ENCODE assay signal across 8 cellular contexts in the genomic region with DNA sequence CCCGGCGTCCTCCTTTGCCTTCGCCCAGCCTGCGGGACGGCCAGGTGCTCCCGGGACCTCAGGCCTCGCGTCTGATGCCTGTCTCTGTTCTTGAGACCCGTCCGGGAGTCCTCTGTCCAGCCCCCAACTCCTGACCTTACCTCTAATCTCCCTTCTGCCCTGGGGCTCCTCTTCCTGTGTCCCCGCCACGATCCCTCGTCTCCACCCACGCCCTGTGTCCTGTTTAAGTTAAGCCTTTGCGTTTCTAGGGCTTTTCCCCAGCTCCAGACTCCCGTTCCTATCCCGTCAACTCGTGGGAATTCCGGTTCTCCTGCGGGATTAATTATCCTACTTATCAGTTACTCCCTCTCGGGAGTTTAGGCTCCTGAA. TPM values are rescaled to one million over a fixed set of nuclear protein-coding genes. Genes with fewer than 3 reads are reported as not detected.
DNase-seq lines count a peak whose midpoint lies in the region; ATAC-seq and TF ChIP-seq lines count a peak whose summit lies in the region.

No MANE protein-coding gene starts in this region.

- H3K9me3 ChIP-seq in DND-41 (ENCODE audit: insufficient read depth, low read length, severe bottlenecking): no peaks in the 10 kb centered on the region
- H3K9me3 ChIP-seq in MG63: no peaks in the 10 kb centered on the region
- no peaks in the 10 kb centered on the region for H3K9me3 ChIP-seq in ectodermal cell (ENCODE audit: control insufficient read depth, low read length)
- H3K9me3 ChIP-seq in neuron (ENCODE audit: low read length): no peaks in the 10 kb centered on the region

- TF ChIP-seq CTCF in DND-41 (IDR thresholded peaks at IDR 0.05; ENCODE audit: borderline replicate concordance, extremely low read depth, low read length, poor library complexity, severe bottlenecking): no peak

- H3K4me1 ChIP-seq in DND-41 (ENCODE audit: insufficient read depth, low read length): peaks cover 47% of the 10 kb centered on the region
- peaks cover 8% of the 10 kb centered on the region for H3K4me1 ChIP-seq in ectodermal cell (ENCODE audit: control insufficient read depth, insufficient read depth, low read length)
- peaks cover 29% of the 10 kb centered on the region for H3K4me1 ChIP-seq in neuron (ENCODE audit: insufficient read depth, low read length)

- peaks cover 66% of the 10 kb centered on the region for H3K36me3 ChIP-seq in DND-41 (ENCODE audit: insufficient read depth, low read length)
- H3K36me3 ChIP-seq in MG63: peaks cover 75% of the 10 kb centered on the region
- peaks cover 35% of the 10 kb centered on the region for H3K36me3 ChIP-seq in ectodermal cell (ENCODE audit: control insufficient read depth, insufficient read depth, low read length)
- H3K36me3 ChIP-seq in neuron (ENCODE audit: insufficient read depth, low read length): peaks cover 47% of the 10 kb centered on the region

- H3K27ac ChIP-seq in DND-41 (ENCODE audit: low read length) (peak overlapping the region; percentile 97), ectodermal cell (ENCODE audit: insufficient read depth, low read depth, low read length, poor library complexity, severe bottlenecking) (peak overlapping the region; percentile 96)

- H3K27me3 ChIP-seq in DND-41 (ENCODE audit: insufficient read depth, low read length, poor library complexity) (no peaks in the 10 kb centered on the region), MG63 (no peaks in the 10 kb centered on the region), ectodermal cell (ENCODE audit: control insufficient read depth, insufficient read depth, low read length, poor library complexity, severe bottlenecking) (no peaks in the 10 kb centered on the region), neuron (ENCODE audit: insufficient read depth, low read length) (no peaks in the 10 kb centered on the region)

- peaks cover 91% of the 10 kb centered on the region for H3K79me2 ChIP-seq in DND-41 (ENCODE audit: insufficient read depth, low read length)

- H3K4me2 ChIP-seq in DND-41 (ENCODE audit: insufficient read depth, low read length): peak overlapping the region; percentile 99

- no peak for DNase-seq in DND-41
- no peak for DNase-seq in MG63
- DNase-seq in stimulated activated naive CD4-positive, alpha-beta T cell (lab: John Stamatoyannopoulos, UW): no peak

- H3K9ac ChIP-seq in DND-41 (ENCODE audit: low read depth, low read length): peak overlapping the region; percentile 71

- H2AFZ ChIP-seq in DND-41 (ENCODE audit: low read depth, low read length) (peak overlapping the region; percentile 97; the same call in 1 of the 2 replicates), neuron (ENCODE audit: low read depth, low read length) (no peak overlapping the region)

- ATAC-seq in DND-41 (ENCODE audit: insufficient read depth, low read depth) (no peak), GM19395 (IDR thresholded peaks at IDR 0.05; ENCODE audit: unreplicated experiment) (no peak), GM18517 (IDR thresholded peaks at IDR 0.05; ENCODE audit: unreplicated experiment) (no peak), HG03442 (IDR thresholded peaks at IDR 0.05; ENCODE audit: unreplicated experiment) (no peak)

- H4K20me1 ChIP-seq in DND-41 (ENCODE audit: insufficient read depth, low read length): peaks cover 54% of the 10 kb centered on the region

- H3K4me3 ChIP-seq in DND-41 (ENCODE audit: low read depth in 1 of 2, low read length in 2 of 2): peak overlapping the region; percentile 75 to 99
- peak overlapping the region; percentile 82 for H3K4me3 ChIP-seq in MG63
- peak overlapping the region; percentile 66 for H3K4me3 ChIP-seq in ectodermal cell (ENCODE audit: insufficient read depth, low read depth, low read length)
- H3K4me3 ChIP-seq in neuron (ENCODE audit: low read length): peak overlapping the region; percentile 73

- WGBS in ectodermal cell, 2 experiments: 2% methylated on average over 21 of the region's 21 CpGs

RNA-seq across cellular contexts. Expression of a gene that starts 0.7 kb away (rescaled TPM):
- 5.2 and 6.6 TPM in 2 replicates for total RNA-seq in MG63 (2014; rRNA removed; shearing (Covaris generic); ENCODE audit: low replicate concordance)
- polyA plus RNA-seq in ectodermal cell (2013, experiment 1 of 4): 199 TPM
- 172 TPM for polyA plus RNA-seq in ectodermal cell (2013, experiment 2 of 4)
- 134 TPM for polyA plus RNA-seq in ectodermal cell (2013, experiment 3 of 4)
- polyA plus RNA-seq in ectodermal cell (2013, experiment 4 of 4): 165 TPM

RNA-seq across cellular contexts. Expression of a gene that starts 13.9 kb away (rescaled TPM):
- 8.6 and 12.4 TPM in 2 replicates for total RNA-seq in MG63 (2014; rRNA removed; shearing (Covaris generic); ENCODE audit: low replicate concordance)
- polyA plus RNA-seq in ectodermal cell (2013, experiment 1 of 4): 0.96 TPM
- 0.84 TPM for polyA plus RNA-seq in ectodermal cell (2013, experiment 2 of 4)
- polyA plus RNA-seq in ectodermal cell (2013, experiment 3 of 4): 0.69 TPM
- polyA plus RNA-seq in ectodermal cell (2013, experiment 4 of 4): 1.1 TPM

RNA-seq across cellular contexts. Expression of a gene that starts 23.4 kb away (rescaled TPM):
- 4.1 and 10.1 TPM in 2 replicates for total RNA-seq in MG63 (2014; rRNA removed; shearing (Covaris generic); ENCODE audit: low replicate concordance)
- polyA plus RNA-seq in ectodermal cell (2013, experiment 1 of 4): 3.6 TPM
- 2.6 TPM for polyA plus RNA-seq in ectodermal cell (2013, experiment 2 of 4)
- polyA plus RNA-seq in ectodermal cell (2013, experiment 3 of 4): 5.3 TPM
- polyA plus RNA-seq in ectodermal cell (2013, experiment 4 of 4): 4.1 TPM

RNA-seq across cellular contexts. Expression of a gene that starts 34.4 kb away (rescaled TPM):
- total RNA-seq in MG63 (2014; rRNA removed; shearing (Covaris generic); ENCODE audit: low replicate concordance): not detected in 2 replicates
- polyA plus RNA-seq in ectodermal cell (2013, experiment 1 of 4): 111 TPM
- 115 TPM for polyA plus RNA-seq in ectodermal cell (2013, experiment 2 of 4)
- polyA plus RNA-seq in ectodermal cell (2013, experiment 3 of 4): 134 TPM
- 140 TPM for polyA plus RNA-seq in ectodermal cell (2013, experiment 4 of 4)

RNA-seq across cellular contexts. Expression of a gene that starts 52.9 kb away (rescaled TPM):
- total RNA-seq in MG63 (2014; rRNA removed; shearing (Covaris generic); ENCODE audit: low replicate concordance): not detected in 2 replicates
- polyA plus RNA-seq in ectodermal cell (2013, experiment 1 of 4): not detected
- polyA plus RNA-seq in ectodermal cell (2013, experiment 2 of 4): not detected
- not detected for polyA plus RNA-seq in ectodermal cell (2013, experiment 3 of 4)
- polyA plus RNA-seq in ectodermal cell (2013, experiment 4 of 4): not detected
